Comparison of ENCODE assay signal across 14 cellular contexts in the genomic region with DNA sequence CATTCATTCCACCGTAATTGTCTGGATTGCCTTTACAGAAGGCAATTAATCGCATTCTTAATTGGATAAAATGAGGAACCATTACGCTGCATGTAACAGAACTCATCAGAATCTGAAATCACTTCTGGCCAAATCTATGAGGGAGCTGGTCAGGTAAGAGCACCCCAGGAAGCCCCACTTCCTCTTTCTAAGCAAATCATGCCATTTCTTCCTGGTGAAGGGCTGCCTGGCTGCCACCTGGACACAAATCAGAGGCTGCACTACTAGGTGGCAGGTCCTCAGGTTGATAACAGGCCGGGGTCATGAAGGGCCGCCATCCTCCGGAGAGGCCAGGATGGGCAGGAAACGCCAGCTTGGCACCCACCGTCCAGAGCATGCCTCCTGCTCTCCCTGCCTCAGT.
DNase-seq lines count a peak whose midpoint lies in the region; ATAC-seq, FAIRE-seq and TF ChIP-seq lines count a peak whose summit lies in the region.
"Had no signal": no experiment of that assay in that cellular context is flagged by ENCODE, and none has a peak within 500 bp of the region (broad histone marks: within the 10 kb centered on the region; RNA-seq: fewer than 3 reads in every experiment).

No MANE protein-coding gene starts in this region.

- no peaks in the 10 kb centered on the region for H3K27me3 ChIP-seq in upper lobe of left lung
- H3K27me3 ChIP-seq: adrenal gland had no signal

- peak overlapping the region in 3 of 4 donors; percentile 30 to 71 (median 55) for H3K27ac ChIP-seq in upper lobe of left lung
- H3K27ac ChIP-seq: adrenal gland had no signal

- H3K4me3 Mint-ChIP-seq in activated naive CD4-positive, alpha-beta T cell treated with anti-CD3 and anti-CD28 coated beads for 36 hours: no peak overlapping the region

- TF ChIP-seq CTCF in upper lobe of left lung (IDR thresholded peaks at IDR 0.05) (no peak), D721Med (IDR thresholded peaks at IDR 0.05; ENCODE audit: insufficient read depth, missing control alignments) (no peak)

- H3K4me3 ChIP-seq in upper lobe of left lung: no peak overlapping the region
- H3K4me3 ChIP-seq: adrenal gland had no signal

- no peaks in the 10 kb centered on the region for H3K9me3 Mint-ChIP-seq in activated naive CD4-positive, alpha-beta T cell treated with anti-CD3 and anti-CD28 coated beads for 36 hours

- H3K4me1 ChIP-seq in upper lobe of left lung: peaks cover 7 to 51% (median 33%) of the 10 kb centered on the region in 4 donors

- TF ChIP-seq EP300 in upper lobe of left lung (IDR thresholded peaks at IDR 0.05): no peak

- H3K27ac Mint-ChIP-seq in activated naive CD4-positive, alpha-beta T cell treated with anti-CD3 and anti-CD28 coated beads for 36 hours: peak overlapping the region; percentile 59

- H3K9me3 ChIP-seq in upper lobe of left lung: no peaks in the 10 kb centered on the region
- H3K9me3 ChIP-seq: adrenal gland had no signal

- peaks cover 0 to 21% (median 4%) of the 10 kb centered on the region in 4 donors for H3K36me3 ChIP-seq in upper lobe of left lung

- intact Hi-C loops in activated naive CD4-positive, alpha-beta T cell treated with anti-CD3 and anti-CD28 coated beads for 36 hours (cut with micrococcal nuclease): no loop called here

- FAIRE-seq in D721Med (lab: Jason Lieb, UNC): no peak

- DNase-seq in activated naive CD4-positive, alpha-beta T cell treated with anti-CD3 and anti-CD28 coated beads for 36 hours: no peak
- no peak for DNase-seq in activated naive CD4-positive, alpha-beta T cell treated with anti-CD3 and anti-CD28 coated beads, Interleukin-2, amount 50 U/mL, for 16 hours
- peak; percentile 12 for DNase-seq in NAMALWA (ENCODE audit: low spot score)
- peak; percentile 83 for DNase-seq in germinal center (ENCODE audit: low spot score)
- no peak for DNase-seq in upper lobe of left lung
- no peak for DNase-seq in mucosa of gallbladder (ENCODE audit: low spot score)
- DNase-seq in NK-92 treated with Interleukin-12 subunit alpha and Interleukin-12 subunit beta, amount 100 ng/mL, for 24 hours (lab: John Stamatoyannopoulos, UW): no peak
- DNase-seq in D721Med (ENCODE audit: insufficient read length, low spot score): no peak
- DNase-seq: ACHN; activated CD4-positive, alpha-beta T cell treated with anti-CD3 and anti-CD28 coated beads, Interleukin-2, amount 50 U/mL, for 1 hour; adrenal gland; glutamatergic neuron; left ventricle myocardium superior; NCI-H1417 treated with DMSO at 0.1 percent for 48 hours had no signal

- CTCF ChIA-PET in activated naive CD4-positive, alpha-beta T cell treated with anti-CD3 and anti-CD28 coated beads for 36 hours (lab: Charles Lee): no interaction called here

- 85 to 99% methylated on average over 5 to 8 of the region's 8 CpGs for WGBS in upper lobe of left lung, 2 donors

- peaks cover 63% of the 10 kb centered on the region for H3K4me1 Mint-ChIP-seq in activated naive CD4-positive, alpha-beta T cell treated with anti-CD3 and anti-CD28 coated beads for 36 hours (ENCODE audit: low read depth)

- peaks cover 5% of the 10 kb centered on the region for H3K36me3 Mint-ChIP-seq in activated naive CD4-positive, alpha-beta T cell treated with anti-CD3 and anti-CD28 coated beads for 36 hours (ENCODE audit: low read depth)

- no peak for TF ChIP-seq POLR2A in upper lobe of left lung (IDR thresholded peaks at IDR 0.05)

- no peak for ATAC-seq in upper lobe of left lung (ENCODE audit: low FRiP score in 2 of 2)
- ATAC-seq: left ventricle myocardium superior had no signal

- H3K27me3 Mint-ChIP-seq in activated naive CD4-positive, alpha-beta T cell treated with anti-CD3 and anti-CD28 coated beads for 36 hours (ENCODE audit: low read depth): no peaks in the 10 kb centered on the region

Comparison
In these comparisons a context has a peak if more than half of its experiments do, and no peak if none do; other contexts are left out.
1. DNase-seq: peak in NAMALWA (single experiment) and germinal center (single experiment); none in activated naive CD4-positive, alpha-beta T cell treated with anti-CD3 and anti-CD28 coated beads for 36 hours (single experiment), activated naive CD4-positive, alpha-beta T cell treated with anti-CD3 and anti-CD28 coated beads, Interleukin-2, amount 50 U/mL, for 16 hours (single experiment), upper lobe of left lung (0 of 2), mucosa of gallbladder (single experiment), NK-92 treated with Interleukin-12 subunit alpha and Interleukin-12 subunit beta, amount 100 ng/mL, for 24 hours (single experiment) and D721Med (single experiment).